19 cellular contexts compared by ENCODE assay signal in genomic region chr5:67831081-67831480, GRCh38.
DNase-seq lines count a peak whose midpoint lies in the region; ATAC-seq lines count a peak whose summit lies in the region.
"Had no signal": no experiment of that assay in that cellular context is flagged by ENCODE, and none has a peak within 500 bp of the region (broad histone marks: within the 10 kb centered on the region; RNA-seq: fewer than 3 reads in every experiment).

No MANE protein-coding gene starts in this region.

- H3K36me3 ChIP-seq in neuronal stem cell (replicated peaks in 1 of 2; ENCODE audit: control insufficient read depth in 2 of 2, insufficient read depth in 2 of 2, low read length in 2 of 2) (no peaks in the 10 kb centered on the region), mesenchymal stem cell (ENCODE audit: control insufficient read depth in 1 of 2, insufficient read depth in 2 of 2, low read depth in 1 of 2, low read length in 2 of 2) (no peaks in the 10 kb centered on the region)

- H2AK5ac ChIP-seq in neuronal stem cell (ENCODE audit: low read depth, low read length) (no peak overlapping the region), mesenchymal stem cell (ENCODE audit: low read length, severe bottlenecking) (no peak overlapping the region)

- H3K79me1 ChIP-seq in neuronal stem cell (ENCODE audit: low read depth, low read length) (no peaks in the 10 kb centered on the region), mesenchymal stem cell (replicated peaks; ENCODE audit: low read length, poor library complexity, severe bottlenecking) (no peaks in the 10 kb centered on the region)

- peaks cover 10% of the 10 kb centered on the region in 2 donors for H3K4me1 ChIP-seq in neuronal stem cell (ENCODE audit: control insufficient read depth in 2 of 2, insufficient read depth in 1 of 2, low read depth in 1 of 2, low read length in 2 of 2)
- H3K4me1 ChIP-seq in mesenchymal stem cell (ENCODE audit: control insufficient read depth, insufficient read depth, low read depth, low read length), result no peaks in the 10 kb centered on the region

- no peaks in the 10 kb centered on the region for H3K9me3 ChIP-seq in neuronal stem cell (replicated peaks in 1 of 2; ENCODE audit: control insufficient read depth in 2 of 2, insufficient read depth in 1 of 2, low read depth in 1 of 2, low read length in 2 of 2)
- H3K9me3 ChIP-seq in mesenchymal stem cell (ENCODE audit: control insufficient read depth, low read length), result no peaks in the 10 kb centered on the region

- H3K23ac ChIP-seq in neuronal stem cell (ENCODE audit: low read depth, low read length, poor library complexity), result no peak overlapping the region
- no peak overlapping the region for H3K23ac ChIP-seq in mesenchymal stem cell (ENCODE audit: low read length in 2 of 2)

- H2BK120ac ChIP-seq in neuronal stem cell (ENCODE audit: low read depth, low read length), result no peak overlapping the region
- H2BK120ac ChIP-seq in mesenchymal stem cell (ENCODE audit: low read depth, low read length), result no peak overlapping the region

- H4K91ac ChIP-seq in neuronal stem cell (ENCODE audit: low read depth, low read length, poor library complexity) (no peak overlapping the region), mesenchymal stem cell (ENCODE audit: low read length) (no peak overlapping the region)

- no peak overlapping the region for H2BK5ac ChIP-seq in neuronal stem cell (ENCODE audit: low read length)
- no peak overlapping the region for H2BK5ac ChIP-seq in mesenchymal stem cell (ENCODE audit: low read depth, low read length, poor library complexity, severe bottlenecking)

- no peak for ATAC-seq in GM21381 (IDR thresholded peaks at IDR 0.05; ENCODE audit: unreplicated experiment)
- ATAC-seq: PC-3 had no signal

- no peak overlapping the region for H3K18ac ChIP-seq in neuronal stem cell (ENCODE audit: low read length)
- no peak overlapping the region for H3K18ac ChIP-seq in mesenchymal stem cell (ENCODE audit: low read depth in 1 of 2, low read length in 2 of 2)

- H3K9ac ChIP-seq in neuronal stem cell (ENCODE audit: low read depth, low read length, poor library complexity) (no peak overlapping the region), mesenchymal stem cell (ENCODE audit: low read length) (no peak overlapping the region)
- H3K9ac ChIP-seq: KMS-11 had no signal

- H3K27me3 ChIP-seq in neuronal stem cell (ENCODE audit: control insufficient read depth in 3 of 3, insufficient read depth in 3 of 3, low read depth in 1 of 3, low read length in 3 of 3) (no peaks in the 10 kb centered on the region), mesenchymal stem cell (ENCODE audit: control insufficient read depth in 1 of 2, insufficient read depth in 1 of 2, low read length in 2 of 2) (no peaks in the 10 kb centered on the region)

- H3K14ac ChIP-seq in neuronal stem cell (ENCODE audit: low read length), result no peak overlapping the region
- no peak overlapping the region for H3K14ac ChIP-seq in mesenchymal stem cell (ENCODE audit: low read length in 2 of 2)

- WGBS in neuronal stem cell (ENCODE audit: extremely low coverage in 2 of 2, insufficient read length in 2 of 2, insufficient replicate concordance in 1 of 2), 2 donors, result no CpG with 5 or more reads among the region's 1 CpG
- WGBS in mesenchymal stem cell, result 46% methylated on average over 1 of the region's 1 CpG

- no peak overlapping the region for H3K27ac ChIP-seq in neuronal stem cell (replicated peaks; ENCODE audit: low read length)
- no peak overlapping the region for H3K27ac ChIP-seq in mesenchymal stem cell (ENCODE audit: low read length, poor library complexity, severe bottlenecking)
- H3K27ac ChIP-seq: KMS-11 had no signal

- no peak overlapping the region for H2BK12ac ChIP-seq in neuronal stem cell (ENCODE audit: low read length)
- H2BK12ac ChIP-seq in mesenchymal stem cell (ENCODE audit: low read length in 2 of 2), result no peak overlapping the region

- H3K4me3 ChIP-seq in neuronal stem cell (ENCODE audit: low read length in 2 of 2) (no peak overlapping the region), mesenchymal stem cell (ENCODE audit: insufficient read depth in 1 of 2, low read depth in 1 of 2, low read length in 2 of 2) (no peak overlapping the region)

- H4K8ac ChIP-seq in neuronal stem cell (ENCODE audit: low read depth, low read length) (no peak overlapping the region), mesenchymal stem cell (ENCODE audit: low read length) (no peak overlapping the region)

- H2AFZ ChIP-seq in neuronal stem cell (ENCODE audit: low read length), result peak overlapping the region; percentile 58
- H2AFZ ChIP-seq in mesenchymal stem cell (ENCODE audit: low read depth, low read length), result no peak overlapping the region

- H3K4me2 ChIP-seq in neuronal stem cell (ENCODE audit: insufficient read depth, low read length, poor library complexity, severe bottlenecking), result no peak overlapping the region
- H3K4me2 ChIP-seq in mesenchymal stem cell (ENCODE audit: low read length, poor library complexity, severe bottlenecking), result no peak overlapping the region
- H3K4me2 ChIP-seq: KMS-11 had no signal

- H3K4ac ChIP-seq in neuronal stem cell (ENCODE audit: low read length), result no peak overlapping the region
- H3K4ac ChIP-seq in mesenchymal stem cell (ENCODE audit: low read depth in 1 of 2, low read length in 2 of 2), result no peak overlapping the region

- no peak overlapping the region for H2BK15ac ChIP-seq in neuronal stem cell (ENCODE audit: low read length)
- no peak overlapping the region for H2BK15ac ChIP-seq in mesenchymal stem cell (ENCODE audit: low read depth, poor library complexity, severe bottlenecking)

- DNase-seq in NCI-H146 (lab: John Stamatoyannopoulos, UW), result peak; percentile 96
- DNase-seq in NCI-H2107 (lab: John Stamatoyannopoulos, UW), result peak; percentile 4
- peak; percentile 8 for DNase-seq in cerebellar cortex (ENCODE audit: low spot score)
- DNase-seq in neuronal stem cell (ENCODE audit: low spot score), result no peak
- DNase-seq in mesenchymal stem cell, result no peak
- DNase-seq in HUDEP-2 (lab: John Stamatoyannopoulos, UW; ENCODE audit: unreplicated experiment in 76 of 76), result no peak
- DNase-seq: ACHN; C1 segment of cervical spinal cord; CD8-positive, alpha-beta memory T cell; H7; HFFc6; NCI-H1436; NCI-H446 treated with DMSO at 0.1 percent for 48 hours; NCI-H774; PC-3; RPMI8226; T-helper 1 cell had no signal

Comparison
In these comparisons a context has a peak if more than half of its experiments do, and no peak if none do; other contexts are left out.
1. DNase-seq: peak in NCI-H146 (single experiment), NCI-H2107 (single experiment) and cerebellar cortex (single experiment); none in neuronal stem cell (single experiment), mesenchymal stem cell (single experiment) and HUDEP-2 (0 of 76).